Comparison of ENCODE assay signal across 30 cellular contexts in the genomic region with DNA sequence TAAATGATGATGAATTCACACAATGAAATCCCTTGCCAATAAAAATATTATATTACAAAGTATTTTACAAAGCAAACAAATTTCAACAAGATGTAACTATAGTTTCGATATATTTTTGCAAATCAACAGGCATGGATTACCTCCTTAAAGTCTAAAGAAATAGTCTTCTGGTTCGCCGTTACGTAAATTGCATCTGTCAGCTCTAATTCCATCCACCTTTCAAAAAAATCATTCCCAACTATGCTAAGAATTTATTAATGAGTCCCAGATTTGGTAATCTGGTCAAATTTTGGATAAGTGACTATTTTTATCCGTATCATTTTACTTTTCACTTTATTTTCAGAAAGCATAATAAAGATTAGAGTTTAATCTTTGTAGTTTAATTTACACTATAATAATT.
"Had no signal": no experiment of that assay in that cellular context is flagged by ENCODE, and none has a peak within 500 bp of the region (broad histone marks: within the 10 kb centered on the region; RNA-seq: fewer than 3 reads in every experiment).

No MANE protein-coding gene starts in this region.

- H3K4me1 Mint-ChIP-seq: naive thymus-derived CD4-positive, alpha-beta T cell; natural killer cell; nephron; stimulated activated memory B cell treated with anti-CD40 and anti-IgM and Interleukin-4, amounts not matched to agents 10 μg/mL and 1 μg/mL and 100 μg/mL, for 72 hours; stimulated activated naive CD8-positive, alpha-beta T cell treated with anti-CD3 and anti-CD28 coated beads, Interleukin-15, amount 100 ng/mL, for 72 hours had no signal

- H3K27ac Mint-ChIP-seq: naive thymus-derived CD4-positive, alpha-beta T cell; natural killer cell; nephron; stimulated activated memory B cell treated with anti-CD40 and anti-IgM and Interleukin-4, amounts not matched to agents 10 μg/mL and 1 μg/mL and 100 μg/mL, for 72 hours; stimulated activated naive CD8-positive, alpha-beta T cell treated with anti-CD3 and anti-CD28 coated beads, Interleukin-15, amount 100 ng/mL, for 72 hours; type B pancreatic cell had no signal

- H3K9me3 Mint-ChIP-seq: nephron; stimulated activated memory B cell treated with anti-CD40 and anti-IgM and Interleukin-4, amounts not matched to agents 10 μg/mL and 1 μg/mL and 100 μg/mL, for 72 hours; type B pancreatic cell had no signal

- DNase-seq: naive thymus-derived CD4-positive, alpha-beta T cell; natural killer cell; nucleus accumbens; pancreas; retina; right cardiac atrium; spleen; stimulated activated CD4-positive, alpha-beta T cell treated with anti-CD3 and anti-CD28 coated beads, Interleukin-12 subunit alpha, Interleukin-12 subunit beta, amount 100 ng/mL, for 4 hours; stimulated activated CD4-positive, alpha-beta T cell treated with anti-CD3 and anti-CD28 coated beads, Interleukin-1b, Interleukin-23, amount 100 ng/mL, for 48 hours; stimulated activated CD4-positive, alpha-beta T cell treated with anti-CD3 and anti-CD28 coated beads, Interleukin-4, amount 100 ng/mL, for 1 hour; stimulated activated CD4-positive, alpha-beta T cell treated with anti-CD3 and anti-CD28 coated beads, Interleukin-4, amount 100 ng/mL, for 4 hours; stimulated activated CD8-positive, alpha-beta memory T cell treated with anti-CD3 and anti-CD28 coated beads, Interleukin-4, amount 100 ng/mL, for 48 hours; stimulated activated naive CD4-positive, alpha-beta T cell; stimulated activated naive CD8-positive, alpha-beta T cell treated with anti-CD3 and anti-CD28 coated beads, Interleukin-15, amount 100 ng/mL, for 72 hours; stimulated activated naive CD8-positive, alpha-beta T cell treated with anti-CD3 and anti-CD28 coated beads, Interleukin-15, Interleukin-2, amounts not matched to agents 100 U/mL and 50 U/mL, for 24 hours; substantia nigra; testis; tibial artery; transverse colon; upper lobe of right lung; uterus had no signal

- H3K27me3 ChIP-seq: neutrophil, pancreas, spleen, suprapubic skin, testis, tibial artery, transverse colon, upper lobe of right lung, uterus had no signal

- H3K9me3 ChIP-seq: neutrophil, pancreas, prostate gland, spleen, suprapubic skin, testis, tibial artery, transverse colon, upper lobe of right lung, uterus had no signal

- H3K4me1 ChIP-seq: pancreas, prostate gland, spleen, suprapubic skin, testis, tibial artery, transverse colon, upper lobe of right lung, uterus had no signal

- H3K4me3 ChIP-seq: pancreas, prostate gland, skin epidermis, smooth muscle cell, spleen, suprapubic skin, testis, tibial artery, transverse colon, upper lobe of right lung, uterus had no signal

- H3K36me3 ChIP-seq: neutrophil, pancreas, prostate gland, spleen, suprapubic skin, tibial artery, transverse colon, upper lobe of right lung, uterus had no signal

- H3K27me3 Mint-ChIP-seq: naive thymus-derived CD4-positive, alpha-beta T cell; stimulated activated memory B cell treated with anti-CD40 and anti-IgM and Interleukin-4, amounts not matched to agents 10 μg/mL and 1 μg/mL and 100 μg/mL, for 72 hours; stimulated activated naive CD8-positive, alpha-beta T cell treated with anti-CD3 and anti-CD28 coated beads, Interleukin-15, amount 100 ng/mL, for 72 hours; type B pancreatic cell had no signal

- ATAC-seq: naive thymus-derived CD4-positive, alpha-beta T cell; natural killer cell; pancreas; right cardiac atrium; sciatic nerve; stimulated activated memory B cell treated with anti-CD40 and anti-IgM and Interleukin-4, amounts not matched to agents 10 μg/mL and 1 μg/mL and 100 μg/mL, for 72 hours; stimulated activated naive CD8-positive, alpha-beta T cell treated with anti-CD3 and anti-CD28 coated beads, Interleukin-15, amount 100 ng/mL, for 72 hours; stimulated activated naive CD8-positive, alpha-beta T cell treated with anti-CD3 and anti-CD28 coated beads, Interleukin-15, Interleukin-2, amounts not matched to agents 100 U/mL and 50 U/mL, for 24 hours; upper lobe of right lung had no signal

- H3K4me3 Mint-ChIP-seq: naive thymus-derived CD4-positive, alpha-beta T cell; natural killer cell; nephron; stimulated activated memory B cell treated with anti-CD40 and anti-IgM and Interleukin-4, amounts not matched to agents 10 μg/mL and 1 μg/mL and 100 μg/mL, for 72 hours; stimulated activated naive CD8-positive, alpha-beta T cell treated with anti-CD3 and anti-CD28 coated beads, Interleukin-15, amount 100 ng/mL, for 72 hours; type B pancreatic cell had no signal

- H3K27ac ChIP-seq: neutrophil, pancreas, prostate gland, spleen, suprapubic skin, testis, tibial artery, transverse colon, upper lobe of right lung, uterus had no signal

- H3K4me2 ChIP-seq: smooth muscle cell had no signal

- FAIRE-seq: pancreas had no signal

- H3K36me3 Mint-ChIP-seq: naive thymus-derived CD4-positive, alpha-beta T cell; natural killer cell; stimulated activated memory B cell treated with anti-CD40 and anti-IgM and Interleukin-4, amounts not matched to agents 10 μg/mL and 1 μg/mL and 100 μg/mL, for 72 hours; type B pancreatic cell had no signal
